Comparison of ENCODE assay signal across 1 cellular context in the genomic region with DNA sequence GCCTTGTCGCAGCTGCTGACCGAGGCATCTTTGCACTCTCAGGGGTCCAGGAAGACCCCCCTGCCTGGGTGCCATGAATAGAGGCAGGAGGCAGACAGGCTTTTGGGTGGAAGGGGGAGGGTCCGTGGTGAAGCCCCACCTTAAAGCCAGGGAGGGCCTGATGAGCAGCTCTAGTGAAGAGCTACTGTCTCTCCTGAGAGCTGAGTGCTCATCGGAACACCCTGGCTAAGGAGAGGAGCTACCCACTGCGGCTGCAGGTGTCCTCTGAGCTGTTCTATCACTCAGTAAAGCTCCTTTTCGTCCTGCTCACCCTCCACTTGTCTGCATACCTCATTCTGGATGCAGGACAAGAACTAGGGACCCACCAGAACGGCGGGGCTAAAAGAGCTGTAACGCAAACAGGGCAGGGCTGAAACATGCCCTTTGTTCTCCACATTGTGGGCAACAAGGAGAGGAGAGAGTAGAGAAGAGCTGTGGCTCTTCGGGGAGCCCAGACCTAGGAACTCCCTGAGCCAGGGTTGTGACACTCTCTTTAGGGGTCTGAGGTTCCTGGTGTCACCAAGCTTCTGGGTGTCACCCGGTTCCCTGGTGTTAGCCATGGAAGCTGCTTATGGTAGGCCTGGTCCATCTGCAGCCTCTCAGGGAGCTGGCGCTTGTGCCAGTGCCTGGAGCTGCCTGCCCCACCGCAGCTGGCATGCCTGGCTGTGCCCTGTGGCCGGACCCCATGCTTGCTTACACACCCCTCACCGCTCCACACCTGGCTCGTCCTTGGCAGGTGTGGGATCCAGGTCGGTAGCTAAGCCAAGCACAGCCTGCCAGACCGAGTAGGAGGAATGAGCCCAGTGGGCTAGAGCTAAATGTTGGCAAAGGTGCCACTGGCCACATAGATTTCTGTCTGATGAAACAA.
TF ChIP-seq lines count a peak whose summit lies in the region.

No MANE protein-coding gene starts in this region.

TF ChIP-seq in GM23338, 12 proteins besides CTCF, POLR2A, EP300 and RAD21:
- TF ChIP-seq, protein P1, sequence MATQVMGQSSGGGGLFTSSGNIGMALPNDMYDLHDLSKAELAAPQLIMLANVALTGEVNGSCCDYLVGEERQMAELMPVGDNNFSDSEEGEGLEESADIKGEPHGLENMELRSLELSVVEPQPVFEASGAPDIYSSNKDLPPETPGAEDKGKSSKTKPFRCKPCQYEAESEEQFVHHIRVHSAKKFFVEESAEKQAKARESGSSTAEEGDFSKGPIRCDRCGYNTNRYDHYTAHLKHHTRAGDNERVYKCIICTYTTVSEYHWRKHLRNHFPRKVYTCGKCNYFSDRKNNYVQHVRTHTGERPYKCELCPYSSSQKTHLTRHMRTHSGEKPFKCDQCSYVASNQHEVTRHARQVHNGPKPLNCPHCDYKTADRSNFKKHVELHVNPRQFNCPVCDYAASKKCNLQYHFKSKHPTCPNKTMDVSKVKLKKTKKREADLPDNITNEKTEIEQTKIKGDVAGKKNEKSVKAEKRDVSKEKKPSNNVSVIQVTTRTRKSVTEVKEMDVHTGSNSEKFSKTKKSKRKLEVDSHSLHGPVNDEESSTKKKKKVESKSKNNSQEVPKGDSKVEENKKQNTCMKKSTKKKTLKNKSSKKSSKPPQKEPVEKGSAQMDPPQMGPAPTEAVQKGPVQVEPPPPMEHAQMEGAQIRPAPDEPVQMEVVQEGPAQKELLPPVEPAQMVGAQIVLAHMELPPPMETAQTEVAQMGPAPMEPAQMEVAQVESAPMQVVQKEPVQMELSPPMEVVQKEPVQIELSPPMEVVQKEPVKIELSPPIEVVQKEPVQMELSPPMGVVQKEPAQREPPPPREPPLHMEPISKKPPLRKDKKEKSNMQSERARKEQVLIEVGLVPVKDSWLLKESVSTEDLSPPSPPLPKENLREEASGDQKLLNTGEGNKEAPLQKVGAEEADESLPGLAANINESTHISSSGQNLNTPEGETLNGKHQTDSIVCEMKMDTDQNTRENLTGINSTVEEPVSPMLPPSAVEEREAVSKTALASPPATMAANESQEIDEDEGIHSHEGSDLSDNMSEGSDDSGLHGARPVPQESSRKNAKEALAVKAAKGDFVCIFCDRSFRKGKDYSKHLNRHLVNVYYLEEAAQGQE (IDR thresholded peaks at IDR 0.05; ENCODE audit: unreplicated experiment) = no peak
- TF ChIP-seq STAT1 (IDR thresholded peaks at IDR 0.05; ENCODE audit: unreplicated experiment) (no peak), ZNF331 (CRISPR knock-in tag; IDR thresholded peaks at IDR 0.05; ENCODE audit: low read depth) (no peak), CREB1 (CRISPR knock-in tag; IDR thresholded peaks at IDR 0.05; ENCODE audit: low read depth) (no peak), ZNF114 (CRISPR knock-in tag; IDR thresholded peaks at IDR 0.05) (no peak), JUNB (IDR thresholded peaks at IDR 0.05; ENCODE audit: unreplicated experiment) (no peak), EZH2 (IDR thresholded peaks at IDR 0.05; ENCODE audit: low read depth, unreplicated experiment) (no peak), NANOG (IDR thresholded peaks at IDR 0.05; ENCODE audit: borderline replicate concordance) (no peak), EZH2phosphoT487 (IDR thresholded peaks at IDR 0.05; ENCODE audit: unreplicated experiment) (no peak), POLR2AphosphoS5 (IDR thresholded peaks at IDR 0.05; ENCODE audit: low read depth) (no peak)
- TF ChIP-seq, protein P2, sequence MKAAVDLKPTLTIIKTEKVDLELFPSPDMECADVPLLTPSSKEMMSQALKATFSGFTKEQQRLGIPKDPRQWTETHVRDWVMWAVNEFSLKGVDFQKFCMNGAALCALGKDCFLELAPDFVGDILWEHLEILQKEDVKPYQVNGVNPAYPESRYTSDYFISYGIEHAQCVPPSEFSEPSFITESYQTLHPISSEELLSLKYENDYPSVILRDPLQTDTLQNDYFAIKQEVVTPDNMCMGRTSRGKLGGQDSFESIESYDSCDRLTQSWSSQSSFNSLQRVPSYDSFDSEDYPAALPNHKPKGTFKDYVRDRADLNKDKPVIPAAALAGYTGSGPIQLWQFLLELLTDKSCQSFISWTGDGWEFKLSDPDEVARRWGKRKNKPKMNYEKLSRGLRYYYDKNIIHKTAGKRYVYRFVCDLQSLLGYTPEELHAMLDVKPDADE (IDR thresholded peaks at IDR 0.05) = no peak
- TF ChIP-seq, protein P3, sequence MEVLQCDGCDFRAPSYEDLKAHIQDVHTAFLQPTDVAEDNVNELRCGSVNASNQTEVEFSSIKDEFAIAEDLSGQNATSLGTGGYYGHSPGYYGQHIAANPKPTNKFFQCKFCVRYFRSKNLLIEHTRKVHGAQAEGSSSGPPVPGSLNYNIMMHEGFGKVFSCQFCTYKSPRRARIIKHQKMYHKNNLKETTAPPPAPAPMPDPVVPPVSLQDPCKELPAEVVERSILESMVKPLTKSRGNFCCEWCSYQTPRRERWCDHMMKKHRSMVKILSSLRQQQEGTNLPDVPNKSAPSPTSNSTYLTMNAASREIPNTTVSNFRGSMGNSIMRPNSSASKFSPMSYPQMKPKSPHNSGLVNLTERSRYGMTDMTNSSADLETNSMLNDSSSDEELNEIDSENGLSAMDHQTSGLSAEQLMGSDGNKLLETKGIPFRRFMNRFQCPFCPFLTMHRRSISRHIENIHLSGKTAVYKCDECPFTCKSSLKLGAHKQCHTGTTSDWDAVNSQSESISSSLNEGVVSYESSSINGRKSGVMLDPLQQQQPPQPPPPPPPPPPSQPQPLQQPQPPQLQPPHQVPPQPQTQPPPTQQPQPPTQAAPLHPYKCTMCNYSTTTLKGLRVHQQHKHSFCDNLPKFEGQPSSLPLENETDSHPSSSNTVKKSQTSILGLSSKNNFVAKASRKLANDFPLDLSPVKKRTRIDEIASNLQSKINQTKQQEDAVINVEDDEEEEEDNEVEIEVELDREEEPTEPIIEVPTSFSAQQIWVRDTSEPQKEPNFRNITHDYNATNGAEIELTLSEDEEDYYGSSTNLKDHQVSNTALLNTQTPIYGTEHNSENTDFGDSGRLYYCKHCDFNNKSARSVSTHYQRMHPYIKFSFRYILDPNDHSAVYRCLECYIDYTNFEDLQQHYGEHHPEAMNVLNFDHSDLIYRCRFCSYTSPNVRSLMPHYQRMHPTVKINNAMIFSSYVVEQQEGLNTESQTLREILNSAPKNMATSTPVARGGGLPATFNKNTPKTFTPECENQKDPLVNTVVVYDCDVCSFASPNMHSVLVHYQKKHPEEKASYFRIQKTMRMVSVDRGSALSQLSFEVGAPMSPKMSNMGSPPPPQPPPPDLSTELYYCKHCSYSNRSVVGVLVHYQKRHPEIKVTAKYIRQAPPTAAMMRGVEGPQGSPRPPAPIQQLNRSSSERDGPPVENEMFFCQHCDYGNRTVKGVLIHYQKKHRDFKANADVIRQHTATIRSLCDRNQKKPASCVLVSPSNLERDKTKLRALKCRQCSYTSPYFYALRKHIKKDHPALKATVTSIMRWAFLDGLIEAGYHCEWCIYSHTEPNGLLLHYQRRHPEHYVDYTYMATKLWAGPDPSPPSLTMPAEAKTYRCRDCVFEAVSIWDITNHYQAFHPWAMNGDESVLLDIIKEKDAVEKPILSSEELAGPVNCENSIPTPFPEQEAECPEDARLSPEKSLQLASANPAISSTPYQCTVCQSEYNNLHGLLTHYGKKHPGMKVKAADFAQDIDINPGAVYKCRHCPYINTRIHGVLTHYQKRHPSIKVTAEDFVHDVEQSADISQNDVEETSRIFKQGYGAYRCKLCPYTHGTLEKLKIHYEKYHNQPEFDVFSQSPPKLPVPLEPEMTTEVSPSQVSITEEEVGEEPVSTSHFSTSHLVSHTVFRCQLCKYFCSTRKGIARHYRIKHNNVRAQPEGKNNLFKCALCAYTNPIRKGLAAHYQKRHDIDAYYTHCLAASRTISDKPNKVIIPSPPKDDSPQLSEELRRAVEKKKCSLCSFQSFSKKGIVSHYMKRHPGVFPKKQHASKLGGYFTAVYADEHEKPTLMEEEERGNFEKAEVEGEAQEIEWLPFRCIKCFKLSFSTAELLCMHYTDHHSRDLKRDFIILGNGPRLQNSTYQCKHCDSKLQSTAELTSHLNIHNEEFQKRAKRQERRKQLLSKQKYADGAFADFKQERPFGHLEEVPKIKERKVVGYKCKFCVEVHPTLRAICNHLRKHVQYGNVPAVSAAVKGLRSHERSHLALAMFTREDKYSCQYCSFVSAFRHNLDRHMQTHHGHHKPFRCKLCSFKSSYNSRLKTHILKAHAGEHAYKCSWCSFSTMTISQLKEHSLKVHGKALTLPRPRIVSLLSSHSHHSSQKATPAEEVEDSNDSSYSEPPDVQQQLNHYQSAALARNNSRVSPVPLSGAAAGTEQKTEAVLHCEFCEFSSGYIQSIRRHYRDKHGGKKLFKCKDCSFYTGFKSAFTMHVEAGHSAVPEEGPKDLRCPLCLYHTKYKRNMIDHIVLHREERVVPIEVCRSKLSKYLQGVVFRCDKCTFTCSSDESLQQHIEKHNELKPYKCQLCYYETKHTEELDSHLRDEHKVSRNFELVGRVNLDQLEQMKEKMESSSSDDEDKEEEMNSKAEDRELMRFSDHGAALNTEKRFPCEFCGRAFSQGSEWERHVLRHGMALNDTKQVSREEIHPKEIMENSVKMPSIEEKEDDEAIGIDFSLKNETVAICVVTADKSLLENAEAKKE (CRISPR knock-in tag; IDR thresholded peaks at IDR 0.05) = no peak
